In genomic region chr13:30925429-30925828, GRCh38 we compare ENCODE assay signal across 19 cellular contexts. TPM values are rescaled to one million over a fixed set of nuclear protein-coding genes. Genes with fewer than 3 reads are reported as not detected.
A peak's percentile ranks its signal among the peaks of the same experiment; 100 is the strongest.
DNase-seq lines count a peak whose midpoint lies in the region; ATAC-seq and TF ChIP-seq lines count a peak whose summit lies in the region.
"Had no signal": no experiment of that assay in that cellular context is flagged by ENCODE, and none has a peak within 500 bp of the region (broad histone marks: within the 10 kb centered on the region; RNA-seq: fewer than 3 reads in every experiment).

No MANE protein-coding gene starts in this region.

- WGBS in esophagus squamous epithelium, 2 donors = 73 to 84% methylated on average over 1 of the region's 1 CpG

- no peaks in the 10 kb centered on the region for H3K9me3 ChIP-seq in esophagus squamous epithelium

- H3K4me3 ChIP-seq in Jurkat, Clone E6-1 (ENCODE audit: low read length) = no peak overlapping the region
- H3K4me3 ChIP-seq in esophagus squamous epithelium = no peak overlapping the region
- H3K4me3 ChIP-seq: GM23338 had no signal

- no peaks in the 10 kb centered on the region for H3K9me3 Mint-ChIP-seq in activated naive CD8-positive, alpha-beta T cell treated with anti-CD3 and anti-CD28 coated beads, Interleukin-2, amount 50 U/mL, for 24 hours
- no peaks in the 10 kb centered on the region for H3K9me3 Mint-ChIP-seq in activated naive CD8-positive, alpha-beta T cell treated with anti-CD3 and anti-CD28 coated beads for 36 hours
- H3K9me3 Mint-ChIP-seq: GM23338, H9, HFFc6 had no signal

- TF ChIP-seq POLR2A in esophagus squamous epithelium (IDR thresholded peaks at IDR 0.05) = no peak

- peak overlapping the region in 3 of 4 donors; percentile 79 to 90 (median 85) for H3K27ac ChIP-seq in esophagus squamous epithelium

- TF ChIP-seq CTCF in esophagus squamous epithelium (IDR thresholded peaks at IDR 0.05) = no peak

- H3K4me1 Mint-ChIP-seq in activated naive CD8-positive, alpha-beta T cell treated with anti-CD3 and anti-CD28 coated beads, Interleukin-2, amount 50 U/mL, for 24 hours = peaks cover 26% of the 10 kb centered on the region
- peaks cover 17% of the 10 kb centered on the region for H3K4me1 Mint-ChIP-seq in activated naive CD8-positive, alpha-beta T cell treated with anti-CD3 and anti-CD28 coated beads for 36 hours

- intact Hi-C loops in esophagus squamous epithelium (cut with DNase I) = no loop called here

- H3K27ac Mint-ChIP-seq in activated naive CD8-positive, alpha-beta T cell treated with anti-CD3 and anti-CD28 coated beads, Interleukin-2, amount 50 U/mL, for 24 hours = no peak overlapping the region
- no peak overlapping the region for H3K27ac Mint-ChIP-seq in activated naive CD8-positive, alpha-beta T cell treated with anti-CD3 and anti-CD28 coated beads for 36 hours
- H3K27ac Mint-ChIP-seq: CD4-positive, alpha-beta memory T cell; GM23338; H9; HFFc6 had no signal

- no peak overlapping the region for H3K4me3 Mint-ChIP-seq in activated naive CD8-positive, alpha-beta T cell treated with anti-CD3 and anti-CD28 coated beads, Interleukin-2, amount 50 U/mL, for 24 hours
- H3K4me3 Mint-ChIP-seq in activated naive CD8-positive, alpha-beta T cell treated with anti-CD3 and anti-CD28 coated beads for 36 hours = no peak overlapping the region
- H3K4me3 Mint-ChIP-seq: GM23338, H9, HFFc6 had no signal

- H3K27me3 Mint-ChIP-seq in activated naive CD8-positive, alpha-beta T cell treated with anti-CD3 and anti-CD28 coated beads, Interleukin-2, amount 50 U/mL, for 24 hours = peaks cover 28% of the 10 kb centered on the region
- H3K27me3 Mint-ChIP-seq in activated naive CD8-positive, alpha-beta T cell treated with anti-CD3 and anti-CD28 coated beads for 36 hours = peaks cover 40% of the 10 kb centered on the region

- H3K27me3 ChIP-seq in esophagus squamous epithelium = no peaks in the 10 kb centered on the region

- H3K36me3 ChIP-seq in esophagus squamous epithelium = no peaks in the 10 kb centered on the region

- no peaks in the 10 kb centered on the region for H3K36me3 Mint-ChIP-seq in activated naive CD8-positive, alpha-beta T cell treated with anti-CD3 and anti-CD28 coated beads, Interleukin-2, amount 50 U/mL, for 24 hours (ENCODE audit: low read depth)
- no peaks in the 10 kb centered on the region for H3K36me3 Mint-ChIP-seq in activated naive CD8-positive, alpha-beta T cell treated with anti-CD3 and anti-CD28 coated beads for 36 hours
- H3K36me3 Mint-ChIP-seq: CD4-positive, alpha-beta memory T cell had no signal

- no peak for DNase-seq in activated naive CD8-positive, alpha-beta T cell treated with anti-CD3 and anti-CD28 coated beads, Interleukin-2, amount 50 U/mL, for 24 hours
- DNase-seq in activated naive CD8-positive, alpha-beta T cell treated with anti-CD3 and anti-CD28 coated beads for 36 hours = no peak
- peak; percentile 21 for DNase-seq in Jurkat, Clone E6-1 (ENCODE audit: low read depth, low spot score)
- no peak for DNase-seq in esophagus squamous epithelium (lab: John Stamatoyannopoulos, UW)
- DNase-seq: Calu3; CD4-positive, alpha-beta memory T cell; COR-L47; DMS53; DMS79 treated with DMSO at 0.1 percent for 48 hours; H9; HFFc6 had no signal

- ATAC-seq in activated naive CD8-positive, alpha-beta T cell treated with anti-CD3 and anti-CD28 coated beads, Interleukin-2, amount 50 U/mL, for 24 hours = peak; percentile 33
- no peak for ATAC-seq in GM19324 (IDR thresholded peaks at IDR 0.05; ENCODE audit: low FRiP score, unreplicated experiment)
- ATAC-seq in HG03108 (IDR thresholded peaks at IDR 0.05; ENCODE audit: unreplicated experiment) = no peak
- ATAC-seq: GM23338, HCT116 had no signal

- peaks cover 5 to 75% (median 30%) of the 10 kb centered on the region in 3 donors for H3K4me1 ChIP-seq in esophagus squamous epithelium

RNA-seq across cellular contexts. Expression of gene TEX26, which starts 7.0 kb away (rescaled TPM):
- total RNA-seq in activated naive CD8-positive, alpha-beta T cell treated with anti-CD3 and anti-CD28 coated beads for 36 hours = not detected
- not detected for polyA plus RNA-seq in Jurkat, Clone E6-1 (2012; ENCODE audit: insufficient read depth, insufficient read length)
- not detected for total RNA-seq in esophagus squamous epithelium
- total RNA-seq: A172; A673; Calu3; CD4-positive, alpha-beta memory T cell; GM23338; H4; H9; HFFc6 had no signal
- polyA plus RNA-seq: BJ; CD4-positive, alpha-beta memory T cell; GM23338 had no signal

RNA-seq across cellular contexts. Expression of gene MEDAG, which starts 19.4 kb away (rescaled TPM):
- total RNA-seq in activated naive CD8-positive, alpha-beta T cell treated with anti-CD3 and anti-CD28 coated beads for 36 hours = not detected
- not detected for polyA plus RNA-seq in Jurkat, Clone E6-1 (2012; ENCODE audit: insufficient read depth, insufficient read length)
- 10 to 100 TPM in 1 of 4 donors, 1 to 10 TPM in 3; 1.1 to 11.3 (median 6.3) TPM for total RNA-seq in esophagus squamous epithelium
- total RNA-seq: A172; A673; CD4-positive, alpha-beta memory T cell; H4 had no signal
